Comparison of ENCODE assay signal across 1 cellular context in the genomic region with DNA sequence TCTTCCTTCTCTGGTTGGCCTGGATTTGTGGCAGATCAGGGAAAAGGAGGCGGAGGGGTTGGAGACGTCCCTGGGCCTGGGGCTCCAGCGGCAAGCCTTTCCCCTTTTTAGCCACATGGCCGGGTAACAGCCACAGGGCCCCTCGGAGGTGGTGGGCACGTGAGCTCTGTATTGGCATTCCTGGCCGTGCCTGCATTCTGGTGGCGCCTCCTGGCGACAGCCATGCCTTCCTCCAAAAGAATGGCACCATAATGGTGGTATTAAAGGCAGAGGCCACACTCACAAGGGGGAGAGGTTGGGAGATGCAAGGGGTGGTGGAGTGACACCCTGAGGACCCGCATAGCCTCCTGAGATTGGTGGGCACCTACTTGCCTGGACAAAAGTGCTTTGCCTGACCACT.
A peak's percentile ranks its signal among the peaks of the same experiment; 100 is the strongest.
TF ChIP-seq lines count a peak whose summit lies in the region.

No MANE protein-coding gene starts in this region.

TF ChIP-seq in IMR-90, 13 proteins besides CTCF, POLR2A, EP300 and RAD21:
- TF ChIP-seq BHLHE40 (IDR thresholded peaks at IDR 0.05; ENCODE audit: low read depth, low read length) (peak; percentile 39; the same call in 1 of the 2 replicates), CEBPB (IDR thresholded peaks at IDR 0.05; ENCODE audit: low read depth, low read length) (no peak)
